Comparison of ENCODE assay signal across 16 cellular contexts in genomic region chr17:8872036-8872704, GRCh38. TPM values are rescaled to one million over a fixed set of nuclear protein-coding genes. Genes with fewer than 3 reads are reported as not detected.
"Had no signal": no experiment of that assay in that cellular context is flagged by ENCODE, and none has a peak within 500 bp of the region (broad histone marks: within the 10 kb centered on the region; RNA-seq: fewer than 3 reads in every experiment).

No MANE protein-coding gene starts in this region.

- ATAC-seq: activated CD8-positive, alpha-beta memory T cell treated with anti-CD3 and anti-CD28 coated beads, Interleukin-2, amount 10 ng/mL, durations not matched to agents 7 days and 5 days; activated naive CD4-positive, alpha-beta T cell treated with anti-CD3 and anti-CD28 coated beads, Interleukin-2, amount 50 U/mL, for 72 hours; left lobe of liver; naive thymus-derived CD4-positive, alpha-beta T cell; stimulated activated effector memory CD8-positive, alpha-beta T cell treated with anti-CD3 and anti-CD28 coated beads, Interleukin-12 subunit alpha, Interleukin-12 subunit beta, amount 100 ng/mL, for 72 hours had no signal

- H3K27me3 ChIP-seq: neutrophil, right atrium auricular region had no signal

- H3K27ac Mint-ChIP-seq: activated B cell treated with CpG ODN at 0.5 μM for 24 hours; activated CD8-positive, alpha-beta memory T cell treated with anti-CD3 and anti-CD28 coated beads, Interleukin-2, amount 10 ng/mL, durations not matched to agents 7 days and 5 days; activated T-cell treated with anti-CD3 and anti-CD28 coated beads, Interleukin-2, amount 50 U/mL, for 24 hours; naive thymus-derived CD4-positive, alpha-beta T cell; stimulated activated effector memory CD8-positive, alpha-beta T cell treated with anti-CD3 and anti-CD28 coated beads, Interleukin-12 subunit alpha, Interleukin-12 subunit beta, amount 100 ng/mL, for 72 hours had no signal

- H3K36me3 ChIP-seq: esophagus muscularis mucosa, right atrium auricular region, tibial artery had no signal

- DNase-seq: activated B cell treated with CpG ODN at 0.5 μM for 24 hours; activated CD8-positive, alpha-beta memory T cell treated with anti-CD3 and anti-CD28 coated beads, Interleukin-2, amount 10 ng/mL, durations not matched to agents 7 days and 5 days; activated effector memory CD4-positive, alpha-beta T cell treated with Interleukin-2 at 50 U/mL for 16 hours; activated T-cell treated with anti-CD3 and anti-CD28 coated beads, Interleukin-2, amount 50 U/mL, for 24 hours; anterior cingulate cortex; head of caudate nucleus; mammary epithelial cell; naive thymus-derived CD4-positive, alpha-beta T cell; tibial artery had no signal

- H3K27ac ChIP-seq: esophagus muscularis mucosa, neutrophil, right atrium auricular region, tibial artery had no signal

- H3K36me3 Mint-ChIP-seq: activated naive CD4-positive, alpha-beta T cell treated with anti-CD3 and anti-CD28 coated beads, Interleukin-2, amount 50 U/mL, for 72 hours had no signal

- H3K4me1 ChIP-seq: tibial artery had no signal

- H3K27me3 Mint-ChIP-seq: activated B cell treated with CpG ODN at 0.5 μM for 24 hours; activated CD8-positive, alpha-beta memory T cell treated with anti-CD3 and anti-CD28 coated beads, Interleukin-2, amount 10 ng/mL, durations not matched to agents 7 days and 5 days; activated T-cell treated with anti-CD3 and anti-CD28 coated beads, Interleukin-2, amount 50 U/mL, for 24 hours; naive thymus-derived CD4-positive, alpha-beta T cell had no signal

- H3K9me3 ChIP-seq: esophagus muscularis mucosa, neutrophil, right atrium auricular region, tibial artery had no signal

- H3K4me3 Mint-ChIP-seq: activated B cell treated with CpG ODN at 0.5 μM for 24 hours; activated CD8-positive, alpha-beta memory T cell treated with anti-CD3 and anti-CD28 coated beads, Interleukin-2, amount 10 ng/mL, durations not matched to agents 7 days and 5 days; activated T-cell treated with anti-CD3 and anti-CD28 coated beads, Interleukin-2, amount 50 U/mL, for 24 hours; naive thymus-derived CD4-positive, alpha-beta T cell; stimulated activated effector memory CD8-positive, alpha-beta T cell treated with anti-CD3 and anti-CD28 coated beads, Interleukin-12 subunit alpha, Interleukin-12 subunit beta, amount 100 ng/mL, for 72 hours had no signal

- H3K9me3 Mint-ChIP-seq: activated B cell treated with CpG ODN at 0.5 μM for 24 hours; activated naive CD4-positive, alpha-beta T cell treated with anti-CD3 and anti-CD28 coated beads, Interleukin-2, amount 50 U/mL, for 72 hours; activated T-cell treated with anti-CD3 and anti-CD28 coated beads, Interleukin-2, amount 50 U/mL, for 24 hours; stimulated activated effector memory CD8-positive, alpha-beta T cell treated with anti-CD3 and anti-CD28 coated beads, Interleukin-12 subunit alpha, Interleukin-12 subunit beta, amount 100 ng/mL, for 72 hours had no signal

- H3K4me3 ChIP-seq: esophagus muscularis mucosa, right atrium auricular region, tibial artery had no signal

RNA-seq across cellular contexts. Expression of gene PIK3R6, which starts 4.7 kb away (rescaled TPM):
- total RNA-seq: fibroblast of villous mesenchyme had no signal
